ENCODE assay signal across 8 cellular contexts in the genomic region with DNA sequence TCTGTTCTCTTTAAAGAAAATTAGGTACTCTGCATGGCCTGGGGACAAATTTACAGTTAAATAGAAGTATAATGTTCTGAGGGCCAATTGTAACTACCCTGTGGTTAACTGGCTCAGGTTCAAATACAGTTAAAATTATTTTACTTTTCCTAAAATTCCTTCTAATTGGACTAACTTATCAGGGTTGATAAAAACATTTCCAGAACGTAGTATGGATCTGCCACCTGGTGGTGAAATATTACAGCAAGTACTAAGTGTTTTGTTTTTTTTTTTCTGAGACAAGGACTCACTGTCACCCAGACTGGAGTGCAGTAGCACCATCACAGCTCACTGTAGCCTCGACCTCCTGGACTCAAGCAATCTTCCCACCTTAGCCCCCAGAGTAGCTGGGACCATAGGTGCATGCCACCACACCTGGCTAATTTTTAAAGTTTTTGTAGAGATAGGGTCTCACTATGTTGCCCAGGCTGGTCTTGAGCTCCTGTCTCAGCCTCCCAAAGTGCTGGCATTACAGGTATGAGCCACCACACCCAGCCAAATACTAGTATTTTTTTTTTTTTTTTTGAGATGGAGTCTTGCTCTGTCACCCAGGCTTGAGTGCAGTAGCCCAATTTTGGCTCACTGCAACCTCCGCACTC. TPM values are rescaled to one million over a fixed set of nuclear protein-coding genes. Genes with fewer than 3 reads are reported as not detected.
DNase-seq lines count a peak whose midpoint lies in the region; ATAC-seq and TF ChIP-seq lines count a peak whose summit lies in the region.

No MANE protein-coding gene starts in this region.

- intact Hi-C loops in prostate gland (cut with DNase I) = loop anchor here (1.0 to 5.0 kb wide), 2 partner anchors 284 to 299 kb away; partner anchors contain the start of gene ADPGK

- DNase-seq in NOMO-1 treated with DMSO at 0.1 percent for 48 hours (lab: John Stamatoyannopoulos, UW; ENCODE audit: unreplicated experiment) = peak; percentile 34
- no peak for DNase-seq in NOMO-1 treated with dmso at 0.1 percent for 144 hours (lab: John Stamatoyannopoulos, UW; ENCODE audit: unreplicated experiment)
- DNase-seq in SW 1271 (lab: John Stamatoyannopoulos, UW) = peak; percentile 6 to 70
- peak in 1 of 2 donors; percentile 32 for DNase-seq in foreskin keratinocyte
- peak; percentile 54 for DNase-seq in prostate gland (ENCODE audit: low spot score)

- TF ChIP-seq POLR2A in prostate gland (IDR thresholded peaks at IDR 0.05) (no peak), GM18505 (IDR thresholded peaks at IDR 0.05; ENCODE audit: borderline replicate concordance, extremely low read depth, insufficient read depth, insufficient read length) (no peak)

- 33% methylated on average over 3 of the region's 3 CpGs for WGBS in prostate gland

- ATAC-seq in foreskin keratinocyte (no peak), GM18505 (IDR thresholded peaks at IDR 0.05; ENCODE audit: unreplicated experiment) (no peak), GM18861 (IDR thresholded peaks at IDR 0.05; ENCODE audit: unreplicated experiment) (no peak)

- no peaks in the 10 kb centered on the region for H3K27me3 ChIP-seq in foreskin keratinocyte
- H3K27me3 ChIP-seq in prostate gland (replicated peaks; ENCODE audit: insufficient read depth) = no peaks in the 10 kb centered on the region

- TF ChIP-seq CTCF in LNCAP (IDR thresholded peaks at IDR 0.05) = peak; percentile 66
- peak; percentile 74 for TF ChIP-seq CTCF in foreskin keratinocyte (conservative IDR thresholded peaks at IDR 0.05)
- peak; percentile 33 to 80 (median 64) for TF ChIP-seq CTCF in prostate gland (IDR thresholded peaks at IDR 0.05)

- H3K27ac ChIP-seq in foreskin keratinocyte (no peak overlapping the region), prostate gland (no peak overlapping the region)

- no peak overlapping the region for H3K4me3 ChIP-seq in prostate gland

- H3K36me3 ChIP-seq in prostate gland = no peaks in the 10 kb centered on the region

- H3K9me3 ChIP-seq in prostate gland = no peaks in the 10 kb centered on the region

- H3K4me1 ChIP-seq in foreskin keratinocyte (no peaks in the 10 kb centered on the region), prostate gland (replicated peaks) (peaks cover 11% of the 10 kb centered on the region)

RNA-seq across cellular contexts. Expression of gene NEO1, which starts 29.2 kb away (rescaled TPM):
- total RNA-seq in foreskin keratinocyte (11.4 and 13.5 TPM in 2 replicates), prostate gland (10 to 100 TPM; 75.0 to 80.7 TPM)
- 3.7 and 4.8 TPM in 2 replicates for polyA plus RNA-seq in foreskin keratinocyte
